11 cellular contexts compared by ENCODE assay signal in genomic region chr1:23533288-23534130, GRCh38. TPM values are rescaled to one million over a fixed set of nuclear protein-coding genes. Genes with fewer than 3 reads are reported as not detected.
DNase-seq lines count a peak whose midpoint lies in the region; ATAC-seq, FAIRE-seq and TF ChIP-seq lines count a peak whose summit lies in the region.
"Had no signal": no experiment of that assay in that cellular context is flagged by ENCODE, and none has a peak within 500 bp of the region (broad histone marks: within the 10 kb centered on the region; RNA-seq: fewer than 3 reads in every experiment).

No MANE protein-coding gene starts in this region.

- no peak for TF ChIP-seq RAD21 in GM12878 (IDR thresholded peaks at IDR 0.05; ENCODE audit: insufficient read depth, low read depth, low read length)

- in situ Hi-C loops in GM12878 (cut with MboI): loop anchor here (5.0 kb wide), 1 partner anchor 36 kb away; no protein-coding TSS in a partner anchor

- peaks cover 3% of the 10 kb centered on the region for H3K23me2 ChIP-seq in H9 (ENCODE audit: insufficient read length, low read depth, low read length, poor library complexity, severe bottlenecking)

- RAD21 ChIA-PET in GM12878 (lab: Charles Lee; ENCODE audit: unreplicated experiment): interaction anchor here (0.8 to 4.1 kb wide), 6 partner anchors 8 to 104 kb away, joined by 3 to 30 read pairs (median 4); no protein-coding TSS in a partner anchor

- H3K14ac ChIP-seq in H9 (ENCODE audit: insufficient read depth, low read length): no peak overlapping the region

- H4K5ac ChIP-seq in H9 (ENCODE audit: insufficient read length, low read depth, low read length): no peak overlapping the region

- H2BK20ac ChIP-seq in H9 (ENCODE audit: low read depth, low read length, poor library complexity, severe bottlenecking): no peak overlapping the region

- FAIRE-seq in GM12878 (lab: Jason Lieb, UNC): no peak

- H3K36me3 Mint-ChIP-seq in Caco-2 (ENCODE audit: insufficient read depth, unreplicated experiment) (no peaks in the 10 kb centered on the region), H9 (ENCODE audit: insufficient read depth in 1 of 3, low read depth in 3 of 3) (no peaks in the 10 kb centered on the region)
- H3K36me3 Mint-ChIP-seq: activated naive CD8-positive, alpha-beta T cell had no signal

- no peaks in the 10 kb centered on the region for H3K79me1 ChIP-seq in H9 (ENCODE audit: insufficient read depth, low read depth, low read length, poor library complexity, severe bottlenecking)

- no peak overlapping the region for H3K18ac ChIP-seq in H9 (ENCODE audit: insufficient read length, low read depth, low read length)

- H3K9me3 ChIP-seq in OCI-LY1 (ENCODE audit: low read length) (no peaks in the 10 kb centered on the region), GM12878 (replicated peaks; ENCODE audit: control insufficient read depth, insufficient read depth, low read length) (no peaks in the 10 kb centered on the region), Caco-2 (no peaks in the 10 kb centered on the region), H9 (ENCODE audit: control insufficient read depth, low read depth, low read length) (no peaks in the 10 kb centered on the region)

- H2AFZ ChIP-seq in OCI-LY1 (ENCODE audit: low read length): peak overlapping the region; percentile 15; the same call in 1 of the 2 replicates
- H2AFZ ChIP-seq in GM12878 (ENCODE audit: control insufficient read depth, low read depth, low read length): no peak overlapping the region
- H2AFZ ChIP-seq in H9 (ENCODE audit: low read length): no peak overlapping the region

- no peak overlapping the region for H3K4ac ChIP-seq in H9 (ENCODE audit: low read depth, low read length)

- WGBS in GM12878 (ENCODE audit: insufficient coverage, insufficient replicate concordance, low lambda C conversion rate, missing lambda C conversion rate): 17% methylated on average over 6 of the region's 6 CpGs
- no CpG with 5 or more reads among the region's 6 CpGs for WGBS in H9 (ENCODE audit: extremely low coverage, insufficient read length, low lambda C conversion rate)

- peaks cover 47% of the 10 kb centered on the region for H3K4me1 ChIP-seq in OCI-LY1 (ENCODE audit: insufficient read depth, low read length, severe bottlenecking)
- peaks cover 38% of the 10 kb centered on the region for H3K4me1 ChIP-seq in GM12878 (ENCODE audit: control insufficient read depth, insufficient read depth, low read length)
- peaks cover 22% of the 10 kb centered on the region for H3K4me1 ChIP-seq in Caco-2
- H3K4me1 ChIP-seq in H9 (ENCODE audit: insufficient read depth, low read length): 0 out of 2 replicates have a peak, but pooled peaks cover 2% of the 10 kb centered on the region

- H3K9ac ChIP-seq in OCI-LY1 (ENCODE audit: low read length) (0 out of 2 replicates have a peak overlapping the region, but pooled peaks have one; percentile 20), GM12878 (ENCODE audit: control insufficient read depth, insufficient read depth, low read length) (no peak overlapping the region; the same call in 1 of the 2 replicates), H9 (ENCODE audit: extremely low read depth, insufficient read length, low read length) (no peak overlapping the region)

- no peak overlapping the region for H3T11ph ChIP-seq in H9 (ENCODE audit: low read length)

- no peaks in the 10 kb centered on the region; the same call in 1 of the 2 replicates for H3F3A ChIP-seq in OCI-LY1 (ENCODE audit: insufficient read depth, low read length)

- no peak overlapping the region for H4K91ac ChIP-seq in H9 (ENCODE audit: insufficient read length, low read depth, low read length)

- POLR2A ChIA-PET in GM12878 (lab: Charles Lee): no interaction called here
- POLR2A ChIA-PET in Caco-2 (lab: Charles Lee): no interaction called here

- no peak overlapping the region for H2AK5ac ChIP-seq in H9 (ENCODE audit: insufficient read length, low read length)

- H3K79me2 ChIP-seq in OCI-LY1 (ENCODE audit: insufficient read depth, low read length) (peaks cover 15% of the 10 kb centered on the region; the same call in 1 of the 2 replicates), GM12878 (ENCODE audit: control insufficient read depth, insufficient read depth, low read length) (peaks cover 24% of the 10 kb centered on the region), H9 (ENCODE audit: insufficient read depth, low read length) (no peaks in the 10 kb centered on the region)

- no peak for TF ChIP-seq CTCF in HL-60 (IDR thresholded peaks at IDR 0.05; ENCODE audit: insufficient read depth, low read length)
- no peak for TF ChIP-seq CTCF in OCI-LY1 (IDR thresholded peaks at IDR 0.05; ENCODE audit: low read length)
- TF ChIP-seq CTCF in GM12878 (IDR thresholded peaks at IDR 0.05 in 2 of 3, conservative IDR thresholded peaks at IDR 0.05 in 1 of 3; ENCODE audit: control insufficient read depth in 2 of 3, extremely low read depth in 1 of 3, insufficient read depth in 1 of 3, low read depth in 3 of 3, low read length in 3 of 3): no peak
- TF ChIP-seq CTCF in Caco-2 (IDR thresholded peaks at IDR 0.05; ENCODE audit: insufficient read depth in 1 of 2, low read depth in 1 of 2, low read length in 1 of 2, severe bottlenecking in 1 of 2, unreplicated experiment in 1 of 2): no peak
- no peak for TF ChIP-seq CTCF in H9 (conservative IDR thresholded peaks at IDR 0.05)

- ATAC-seq in GM12878: peak; percentile 2
- no peak for ATAC-seq in GM19324 (IDR thresholded peaks at IDR 0.05; ENCODE audit: low FRiP score, unreplicated experiment)

- no peak overlapping the region for H3K4me3 Mint-ChIP-seq in Caco-2 (ENCODE audit: unreplicated experiment)
- no peak overlapping the region for H3K4me3 Mint-ChIP-seq in H9
- H3K4me3 Mint-ChIP-seq: activated naive CD8-positive, alpha-beta T cell had no signal

- H2BK15ac ChIP-seq in H9 (ENCODE audit: low read depth, low read length): no peak overlapping the region

- H3K23ac ChIP-seq in H9 (ENCODE audit: insufficient read length, low read depth, low read length): no peak overlapping the region

- intact Hi-C loops in GM12878 (cut with micrococcal nuclease; ENCODE audit: unreplicated experiment) (no loop called here), Caco-2 (cut with micrococcal nuclease; ENCODE audit: unreplicated experiment) (loop anchor here (10.0 kb wide), 1 partner anchor 189 kb away; the partner anchor contains the start of gene HNRNPR)

- peak overlapping the region; percentile 20; the same call in 1 of the 2 replicates for H3K4me2 ChIP-seq in OCI-LY1 (ENCODE audit: low read length)
- peak overlapping the region; percentile 69 for H3K4me2 ChIP-seq in GM12878 (ENCODE audit: control insufficient read depth, insufficient read depth)
- no peak overlapping the region for H3K4me2 ChIP-seq in H9 (ENCODE audit: insufficient read depth, insufficient read length, low read length)

- H3K27me3 Mint-ChIP-seq in Caco-2 (ENCODE audit: insufficient read depth, unreplicated experiment): no peaks in the 10 kb centered on the region
- peaks cover 54% of the 10 kb centered on the region for H3K27me3 Mint-ChIP-seq in H9 (ENCODE audit: low read depth)
- H3K27me3 Mint-ChIP-seq: activated naive CD8-positive, alpha-beta T cell had no signal

- no peak overlapping the region for H2BK5ac ChIP-seq in H9 (ENCODE audit: insufficient read length, low read length)

- no peak for TF ChIP-seq POLR2A in GM12878 (IDR thresholded peaks at IDR 0.05; ENCODE audit: low read depth, low read length)

- no peak overlapping the region for H2BK120ac ChIP-seq in H9 (ENCODE audit: low read depth, low read length, poor library complexity, severe bottlenecking)

- peaks cover 6% of the 10 kb centered on the region for H3K4me1 Mint-ChIP-seq in Caco-2 (ENCODE audit: low read depth, unreplicated experiment)
- H3K4me1 Mint-ChIP-seq in H9: peaks cover 12 to 21% of the 10 kb centered on the region in 2 experiments

- H3K4me3 ChIP-seq in HL-60 (replicated peaks; ENCODE audit: insufficient read depth, low read length): no peak overlapping the region
- no peak overlapping the region for H3K4me3 ChIP-seq in OCI-LY1 (ENCODE audit: low read depth, low read length, poor library complexity, severe bottlenecking)
- no peak overlapping the region for H3K4me3 ChIP-seq in GM12878
- no peak overlapping the region for H3K4me3 ChIP-seq in Caco-2 (ENCODE audit: low read depth, low read length)

- no peak for TF ChIP-seq EP300 in GM12878 (IDR thresholded peaks at IDR 0.05; ENCODE audit: borderline replicate concordance in 1 of 2, control insufficient read depth in 1 of 2, low read depth in 2 of 2, low read length in 2 of 2)

- no peak overlapping the region for H3K56ac ChIP-seq in H9 (ENCODE audit: insufficient read length, low read depth, low read length)

- no peaks in the 10 kb centered on the region for H3K9me2 ChIP-seq in OCI-LY1 (ENCODE audit: low read depth, low read length)

- SMC1A ChIA-PET in GM12878 (lab: Charles Lee; ENCODE audit: uncharacterized antibody, unreplicated experiment): interaction anchor here (1.2 to 14.8 kb wide), 3 partner anchors 9 to 36 kb away, joined by 7 to 258 read pairs (median 201); no protein-coding TSS in a partner anchor

- peak overlapping the region; percentile 89 for H3K27ac ChIP-seq in HL-60 (replicated peaks)
- H3K27ac ChIP-seq in OCI-LY1 (ENCODE audit: low read depth, low read length, poor library complexity, severe bottlenecking): peak overlapping the region; percentile 67
- 0 out of 2 replicates have a peak overlapping the region, but pooled peaks have one; percentile 11 for H3K27ac ChIP-seq in GM12878 (ENCODE audit: control insufficient read depth, insufficient read depth)
- no peak overlapping the region for H3K27ac ChIP-seq in H9 (ENCODE audit: insufficient read length, low read depth, low read length)

- H3K36me3 ChIP-seq in OCI-LY1 (ENCODE audit: insufficient read depth, low read length) (no peaks in the 10 kb centered on the region), GM12878 (ENCODE audit: control insufficient read depth in 2 of 2, insufficient read depth in 2 of 2, low read length in 1 of 2) (no peaks in the 10 kb centered on the region), Caco-2 (ENCODE audit: control insufficient read depth, insufficient read depth, low read length) (no peaks in the 10 kb centered on the region)

- H3K9me3 Mint-ChIP-seq in Caco-2 (ENCODE audit: unreplicated experiment) (no peaks in the 10 kb centered on the region), H9 (no peaks in the 10 kb centered on the region)

- DNase-seq in HL-60 (ENCODE audit: low read depth in 1 of 2, low spot score in 1 of 2) (peak in 1 of 2 experiments; percentile 86), GM12878 (ENCODE audit: low read depth, low spot score) (no peak), pons (ENCODE audit: low spot score) (peak; percentile 71), Caco-2 (no peak), H9 (no peak)
- DNase-seq: effector CD4-positive, alpha-beta T cell; EL; NCI-H526 had no signal

- H3K27ac Mint-ChIP-seq in Caco-2 (ENCODE audit: unreplicated experiment): no peak overlapping the region
- no peak overlapping the region for H3K27ac Mint-ChIP-seq in H9
- H3K27ac Mint-ChIP-seq: activated naive CD8-positive, alpha-beta T cell had no signal

- CTCF ChIA-PET in GM12878 (lab: Yijun Ruan, JAX) (interaction anchor here (1.1 to 28.3 kb wide), 3 partner anchors 19 to 102 kb away, joined by 3 to 784 read pairs (median 5); no protein-coding TSS in a partner anchor), Caco-2 (lab: Charles Lee) (no interaction called here)

- H4K20me1 ChIP-seq in OCI-LY1 (ENCODE audit: insufficient read depth, low read length) (no peaks in the 10 kb centered on the region), GM12878 (ENCODE audit: control insufficient read depth, insufficient read depth) (no peaks in the 10 kb centered on the region), H9 (ENCODE audit: control insufficient read depth, insufficient read depth, insufficient read length) (peaks cover 3% of the 10 kb centered on the region)

- H4K8ac ChIP-seq in H9 (replicated peaks; ENCODE audit: insufficient read length, low read depth, low read length): no peak overlapping the region

- no peak overlapping the region for H2BK12ac ChIP-seq in H9 (ENCODE audit: insufficient read length, low read depth, low read length)

- H3K27me3 ChIP-seq in HL-60 (ENCODE audit: insufficient read depth, poor library complexity, severe bottlenecking) (no peaks in the 10 kb centered on the region), OCI-LY1 (ENCODE audit: insufficient read depth, low read length) (no peaks in the 10 kb centered on the region), GM12878 (replicated peaks in 1 of 2; ENCODE audit: control insufficient read depth in 2 of 2, insufficient read depth in 2 of 2, low read length in 1 of 2) (no peaks in the 10 kb centered on the region), Caco-2 (replicated peaks; ENCODE audit: control insufficient read depth, insufficient read depth, low read length) (no peaks in the 10 kb centered on the region), H9 (ENCODE audit: insufficient read depth, low read length) (peaks cover 4% of the 10 kb centered on the region; the same call in 1 of the 2 replicates)

- BruUV-seq in GM12878 (replicated peaks; lab: Mats Ljungman, UMichigan): no TSS peak
- BruUV-seq in Caco-2 (replicated peaks; lab: Mats Ljungman, UMichigan): no TSS peak

RNA-seq across cellular contexts. Expression of gene E2F2, which starts 2.5 kb away (rescaled TPM):
- 14.2 and 14.7 TPM in 2 replicates for total RNA-seq in GM12878 (2013; cell fraction: nucleolus; rRNA removed)
- total RNA-seq in GM12878 (2014; rRNA removed): 23.7 and 24.6 TPM in 2 replicates
- 13.4 and 14.7 TPM in 2 replicates for total RNA-seq in GM12878 (2014; rRNA removed; fragmentation: Illumina TruSeq; extraction: Trizol)
- 24.0 and 27.2 TPM in 2 replicates for total RNA-seq in GM12878 (2021)
- polyA plus RNA-seq in GM12878 (2011; ENCODE audit: low read depth): 3.7 TPM
- 2.3 and 3.8 TPM in 2 replicates for polyA plus RNA-seq in GM12878 (2011; rRNA removed)
- polyA plus RNA-seq in GM12878 (2011; cell fraction: cytosol; rRNA removed): 5.3 and 5.9 TPM in 2 replicates
- 6.6 and 13.6 TPM in 2 replicates for polyA plus RNA-seq in GM12878 (2011; cell fraction: nucleus; rRNA removed)
- polyA plus RNA-seq in GM12878 (2012): 3.7 and 5.5 TPM in 2 replicates
- 9.0 and 14.5 TPM in 2 replicates for polyA plus RNA-seq in GM12878 (2014; fragmentation: Illumina TruSeq; extraction: Trizol)
- polyA plus RNA-seq in GM12878 (2014; fragmentation: Nextera tagmentation; extraction: Ambion mirVana): 1 to 10 TPM; 4.3 to 4.6 TPM
- polyA plus RNA-seq in GM12878 (2014; rRNA removed): 10.4 and 12.2 TPM in 2 replicates
- polyA plus RNA-seq in GM12878 (2016; fragmentation: Nextera tagmentation; extraction: Ambion mirVana): 10 to 100 TPM; 17.5 to 18.0 TPM
- polyA minus RNA-seq in GM12878 (2011; rRNA and poly(A)+ RNA removed): 6.4 and 10.4 TPM in 2 replicates
- polyA minus RNA-seq in GM12878 (2011; cell fraction: cytosol; rRNA and poly(A)+ RNA removed): 4.5 and 6.9 TPM in 2 replicates
- polyA minus RNA-seq in GM12878 (2011; cell fraction: nucleus; rRNA and poly(A)+ RNA removed): 4.4 and 8.8 TPM in 2 replicates
- 9.1 and 9.5 TPM in 2 replicates for total RNA-seq in Caco-2 (2022)
- total RNA-seq in H9 (2021): 5.1 TPM in 2 replicates

RNA-seq across cellular contexts. Expression of gene ID3, which starts 25.8 kb away (rescaled TPM):
- total RNA-seq in GM12878 (2013; cell fraction: nucleolus; rRNA removed): 69.8 and 72.4 TPM in 2 replicates
- 403 and 449 TPM in 2 replicates for total RNA-seq in GM12878 (2014; rRNA removed)
- total RNA-seq in GM12878 (2014; rRNA removed; fragmentation: Illumina TruSeq; extraction: Trizol): 129 and 136 TPM in 2 replicates
- total RNA-seq in GM12878 (2021): 278 and 285 TPM in 2 replicates
- polyA plus RNA-seq in GM12878 (2011; ENCODE audit: low read depth): 28.8 TPM
- 33.6 and 44.0 TPM in 2 replicates for polyA plus RNA-seq in GM12878 (2011; rRNA removed)
- 121 and 124 TPM in 2 replicates for polyA plus RNA-seq in GM12878 (2011; cell fraction: cytosol; rRNA removed)
- 76.0 and 85.6 TPM in 2 replicates for polyA plus RNA-seq in GM12878 (2011; cell fraction: nucleus; rRNA removed)
- 61.0 and 127 TPM in 2 replicates for polyA plus RNA-seq in GM12878 (2012)
- polyA plus RNA-seq in GM12878 (2014; fragmentation: Illumina TruSeq; extraction: Trizol): 44.0 and 122 TPM in 2 replicates
- 100 to 1,000 TPM in 1 of 2 experiments, 10 to 100 TPM in 1; 42.7 to 104 TPM for polyA plus RNA-seq in GM12878 (2014; fragmentation: Nextera tagmentation; extraction: Ambion mirVana)
- 389 and 394 TPM in 2 replicates for polyA plus RNA-seq in GM12878 (2014; rRNA removed)
- 100 to 1,000 TPM; 459 to 475 TPM for polyA plus RNA-seq in GM12878 (2016; fragmentation: Nextera tagmentation; extraction: Ambion mirVana)
- polyA minus RNA-seq in GM12878 (2011; rRNA and poly(A)+ RNA removed): 19.2 and 51.3 TPM in 2 replicates
- polyA minus RNA-seq in GM12878 (2011; cell fraction: cytosol; rRNA and poly(A)+ RNA removed): 35.9 and 41.3 TPM in 2 replicates
- 76.6 and 97.0 TPM in 2 replicates for polyA minus RNA-seq in GM12878 (2011; cell fraction: nucleus; rRNA and poly(A)+ RNA removed)
- 13.7 and 18.0 TPM in 2 replicates for total RNA-seq in Caco-2 (2022)
- total RNA-seq in H9 (2021): 113 and 119 TPM in 2 replicates

RNA-seq across cellular contexts. Expression of gene ASAP3, which starts 49.5 kb away (rescaled TPM):
- total RNA-seq in GM12878 (2013; cell fraction: nucleolus; rRNA removed): not detected in 2 replicates
- total RNA-seq in GM12878 (2014; rRNA removed): 0.44 and 0.56 TPM in 2 replicates
- total RNA-seq in GM12878 (2014; rRNA removed; fragmentation: Illumina TruSeq; extraction: Trizol): 0.13 and 0.18 TPM in 2 replicates
- total RNA-seq in GM12878 (2021): 0.66 and 0.92 TPM in 2 replicates
- not detected for polyA plus RNA-seq in GM12878 (2011; ENCODE audit: low read depth)
- 0.04 TPM in 1 of 2 replicates, not detected in the other for polyA plus RNA-seq in GM12878 (2011; rRNA removed)
- polyA plus RNA-seq in GM12878 (2011; cell fraction: cytosol; rRNA removed): 0.03 TPM in 2 replicates
- polyA plus RNA-seq in GM12878 (2011; cell fraction: nucleus; rRNA removed): 0.24 and 0.29 TPM in 2 replicates
- polyA plus RNA-seq in GM12878 (2012): not detected in 2 replicates
- polyA plus RNA-seq in GM12878 (2014; fragmentation: Illumina TruSeq; extraction: Trizol): 0.34 and 0.76 TPM in 2 replicates
- under 1 TPM in 1 of 2 experiments, not detected in 1; 0.07 TPM for polyA plus RNA-seq in GM12878 (2014; fragmentation: Nextera tagmentation; extraction: Ambion mirVana)
- polyA plus RNA-seq in GM12878 (2014; rRNA removed): 0.44 and 0.65 TPM in 2 replicates
- under 1 TPM; 0.33 to 0.34 TPM for polyA plus RNA-seq in GM12878 (2016; fragmentation: Nextera tagmentation; extraction: Ambion mirVana)
- polyA minus RNA-seq in GM12878 (2011; rRNA and poly(A)+ RNA removed): not detected in 2 replicates
- not detected in 2 replicates for polyA minus RNA-seq in GM12878 (2011; cell fraction: cytosol; rRNA and poly(A)+ RNA removed)
- not detected in 2 replicates for polyA minus RNA-seq in GM12878 (2011; cell fraction: nucleus; rRNA and poly(A)+ RNA removed)
- 10.8 and 12.1 TPM in 2 replicates for total RNA-seq in Caco-2 (2022)
- total RNA-seq in H9 (2021): 25.9 and 26.7 TPM in 2 replicates
